In the genomic region with DNA sequence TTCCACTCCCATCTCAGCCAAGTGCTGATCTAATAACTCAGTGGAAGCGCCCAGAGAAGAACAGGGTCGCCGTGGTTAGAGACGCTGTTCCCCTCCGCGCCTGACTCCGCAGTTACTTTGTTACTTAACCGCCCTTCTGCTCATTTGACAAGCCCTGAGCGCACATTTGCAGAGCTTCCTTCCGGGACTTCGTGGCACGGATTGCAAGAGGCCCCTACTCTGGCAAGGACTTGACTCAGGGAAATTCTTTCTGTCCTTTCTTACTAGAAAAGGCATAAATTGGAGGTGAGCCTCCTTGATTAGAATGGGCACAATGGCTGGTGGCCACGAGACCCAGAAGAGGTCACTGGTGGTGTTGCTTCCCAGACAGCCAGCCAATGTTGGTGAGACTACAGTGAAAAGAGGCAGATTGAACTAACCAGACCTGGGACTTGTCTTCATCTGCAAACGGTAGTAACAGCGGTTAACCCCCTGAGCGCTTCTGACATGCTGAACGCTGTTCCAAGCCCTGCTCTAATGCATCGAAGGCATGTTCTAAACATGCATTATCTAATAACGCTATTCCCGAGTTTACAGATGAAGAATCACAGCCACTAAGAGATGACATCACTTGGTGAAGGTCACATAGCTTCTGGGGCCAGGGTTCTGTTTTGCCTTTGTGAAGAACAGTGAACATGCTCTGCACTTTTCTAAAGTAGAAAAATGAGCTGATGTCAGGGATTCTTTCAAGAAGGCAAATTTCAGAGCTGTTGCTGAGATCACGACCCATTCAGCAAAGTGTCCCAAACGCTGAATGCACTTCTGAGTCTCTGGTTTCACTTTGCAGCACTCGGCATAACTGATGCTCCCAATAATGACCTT, we compare ENCODE assay signal across 7 cellular contexts. TPM values are rescaled to one million over a fixed set of nuclear protein-coding genes. Genes with fewer than 3 reads are reported as not detected.
A peak's percentile ranks its signal among the peaks of the same experiment; 100 is the strongest.
DNase-seq lines count a peak whose midpoint lies in the region; ATAC-seq and TF ChIP-seq lines count a peak whose summit lies in the region.

No MANE protein-coding gene starts in this region.

- peak overlapping the region; percentile 87 for H3K27ac Mint-ChIP-seq in activated T-cell treated with anti-CD3 and anti-CD28 coated beads, Interleukin-2, amount 50 U/mL, for 24 hours
- H3K27ac Mint-ChIP-seq in progenitor cell of endocrine pancreas: no peak overlapping the region

- peak; percentile 36 for DNase-seq in MM.1S
- peak; percentile 68 for DNase-seq in activated T-cell treated with anti-CD3 and anti-CD28 coated beads, Interleukin-2, amount 50 U/mL, for 24 hours
- peak; percentile 62 for DNase-seq in left ventricle myocardium superior
- DNase-seq in stimulated activated CD4-positive, alpha-beta T cell treated with anti-CD3 and anti-CD28 coated beads, Interleukin-4, amount 100 ng/mL, for 1 hour: peak; percentile 32
- DNase-seq in NCI-H2196 treated with DMSO at 0.1 percent for 48 hours (lab: John Stamatoyannopoulos, UW; ENCODE audit: unreplicated experiment): no peak
- DNase-seq in progenitor cell of endocrine pancreas (ENCODE audit: low spot score, unreplicated experiment): no peak
- DNase-seq in NCI-H345 (lab: John Stamatoyannopoulos, UW): no peak

- peak; percentile 74 for ATAC-seq in left ventricle myocardium superior

- no peaks in the 10 kb centered on the region for H3K36me3 ChIP-seq in MM.1S (replicated peaks; ENCODE audit: insufficient read depth, low read length)

- H2AFZ ChIP-seq in MM.1S (ENCODE audit: low read length): peak overlapping the region; percentile 53

- no peaks in the 10 kb centered on the region for H3K9me3 Mint-ChIP-seq in activated T-cell treated with anti-CD3 and anti-CD28 coated beads, Interleukin-2, amount 50 U/mL, for 24 hours
- no peaks in the 10 kb centered on the region for H3K9me3 Mint-ChIP-seq in progenitor cell of endocrine pancreas (ENCODE audit: low read depth)

- no peak overlapping the region for H3K9ac ChIP-seq in MM.1S (ENCODE audit: low read length)

- H4K20me1 ChIP-seq in MM.1S (ENCODE audit: insufficient read depth, low read length): no peaks in the 10 kb centered on the region

- peaks cover 32% of the 10 kb centered on the region for H3K4me1 Mint-ChIP-seq in activated T-cell treated with anti-CD3 and anti-CD28 coated beads, Interleukin-2, amount 50 U/mL, for 24 hours (ENCODE audit: low read depth)
- H3K4me1 Mint-ChIP-seq in progenitor cell of endocrine pancreas (ENCODE audit: low read depth): no peaks in the 10 kb centered on the region

- no peaks in the 10 kb centered on the region for H3K36me3 Mint-ChIP-seq in activated T-cell treated with anti-CD3 and anti-CD28 coated beads, Interleukin-2, amount 50 U/mL, for 24 hours (ENCODE audit: low read depth)
- H3K36me3 Mint-ChIP-seq in progenitor cell of endocrine pancreas (ENCODE audit: insufficient read depth): no peaks in the 10 kb centered on the region

- H3K4me1 ChIP-seq in MM.1S (ENCODE audit: low read length): no peaks in the 10 kb centered on the region

- H3K79me2 ChIP-seq in MM.1S (ENCODE audit: low read length): no peaks in the 10 kb centered on the region

- TF ChIP-seq CTCF in MM.1S (IDR thresholded peaks at IDR 0.05; ENCODE audit: low read length): no peak
- TF ChIP-seq CTCF in progenitor cell of endocrine pancreas (IDR thresholded peaks at IDR 0.05; ENCODE audit: unreplicated experiment): no peak

- no peak overlapping the region for H3K27ac ChIP-seq in MM.1S (ENCODE audit: low read length)

- no peaks in the 10 kb centered on the region for H3K27me3 ChIP-seq in MM.1S (replicated peaks; ENCODE audit: insufficient read depth, low read length)

- H3K4me3 ChIP-seq in MM.1S (ENCODE audit: low read length): peak overlapping the region; percentile 21; the same call in 1 of the 2 replicates

- H3K27me3 Mint-ChIP-seq in activated T-cell treated with anti-CD3 and anti-CD28 coated beads, Interleukin-2, amount 50 U/mL, for 24 hours: no peaks in the 10 kb centered on the region
- H3K27me3 Mint-ChIP-seq in progenitor cell of endocrine pancreas: peaks cover 15% of the 10 kb centered on the region

- H3K4me3 Mint-ChIP-seq in activated T-cell treated with anti-CD3 and anti-CD28 coated beads, Interleukin-2, amount 50 U/mL, for 24 hours: peak overlapping the region; percentile 48
- no peak overlapping the region for H3K4me3 Mint-ChIP-seq in progenitor cell of endocrine pancreas (ENCODE audit: low read depth)

- peak overlapping the region; percentile 52; the same call in 1 of the 2 replicates for H3K4me2 ChIP-seq in MM.1S (ENCODE audit: low read depth, low read length)

- H3K9me3 ChIP-seq in MM.1S (replicated peaks; ENCODE audit: insufficient read depth, low read length): no peaks in the 10 kb centered on the region

- no peaks in the 10 kb centered on the region for H3F3A ChIP-seq in MM.1S (ENCODE audit: insufficient read depth, low read length)

- intact Hi-C loops in left ventricle myocardium superior (cut with micrococcal nuclease): no loop called here

- no peaks in the 10 kb centered on the region for H3K9me2 ChIP-seq in MM.1S (replicated peaks; ENCODE audit: insufficient read depth, low read length)

RNA-seq across cellular contexts. Expression of a gene that starts 55.8 kb away (rescaled TPM):
- total RNA-seq in left ventricle myocardium superior (25.4 TPM), progenitor cell of endocrine pancreas (73.7 and 88.8 TPM in 2 replicates)

Comparison
In these comparisons a context has a peak if more than half of its experiments do, and no peak if none do; other contexts are left out.
1. DNase-seq: peak in MM.1S (single experiment), activated T-cell treated with anti-CD3 and anti-CD28 coated beads, Interleukin-2, amount 50 U/mL, for 24 hours (single experiment), left ventricle myocardium superior (single experiment) and stimulated activated CD4-positive, alpha-beta T cell treated with anti-CD3 and anti-CD28 coated beads, Interleukin-4, amount 100 ng/mL, for 1 hour (single experiment); none in NCI-H2196 treated with DMSO at 0.1 percent for 48 hours (single experiment), progenitor cell of endocrine pancreas (single experiment) and NCI-H345 (single experiment).